18 cellular contexts compared by ENCODE assay signal in genomic region chr4:110183058-110183457, GRCh38. TPM values are rescaled to one million over a fixed set of nuclear protein-coding genes. Genes with fewer than 3 reads are reported as not detected.
DNase-seq lines count a peak whose midpoint lies in the region; ATAC-seq and TF ChIP-seq lines count a peak whose summit lies in the region.
"Had no signal": no experiment of that assay in that cellular context is flagged by ENCODE, and none has a peak within 500 bp of the region (broad histone marks: within the 10 kb centered on the region; RNA-seq: fewer than 3 reads in every experiment).

No MANE protein-coding gene starts in this region.

- no peak for ATAC-seq in left ventricle myocardium superior
- ATAC-seq: A549, HepG2 had no signal

- DNase-seq in erythroblast (lab: John Stamatoyannopoulos, UW): peak; percentile 12 to 57
- DNase-seq in left ventricle myocardium superior: no peak
- no peak for DNase-seq in transverse colon
- DNase-seq in GM10248 (ENCODE audit: extremely low spot score): no peak
- DNase-seq: AML-193; CD8-positive, alpha-beta memory T cell; COR-L47; DMS 273 treated with DMSO at 0.1 percent for 48 hours; DND-41; GOT3; H9; KG1 had no signal

- no peak for TF ChIP-seq EP300 in transverse colon (IDR thresholded peaks at IDR 0.05; ENCODE audit: low read depth)

- 89 to 93% methylated on average over 3 to 5 of the region's 5 CpGs for WGBS in transverse colon (ENCODE audit: low coverage in 1 of 2), 2 donors

- H3K36me3 ChIP-seq in BLaER1 (peaks cover 51% of the 10 kb centered on the region), HUES48 (ENCODE audit: control insufficient read depth, insufficient read depth, low read length) (peaks cover 42% of the 10 kb centered on the region), subcutaneous abdominal adipose tissue (ENCODE audit: control insufficient read depth in 5 of 5, insufficient read depth in 5 of 5, low read length in 5 of 5) (peaks cover 0 to 3% (median 0%) of the 10 kb centered on the region in 5 donors), transverse colon (no peaks in the 10 kb centered on the region)

- no peak for TF ChIP-seq POLR2A in erythroblast (IDR thresholded peaks at IDR 0.05; ENCODE audit: low read length)
- no peak for TF ChIP-seq POLR2A in transverse colon (IDR thresholded peaks at IDR 0.05)

- in situ Hi-C loops in transverse colon (cut with MboI; ENCODE audit: low pct_ligation_motif_present in 1 of 4, low pct_unique_long_range_greater_than_20kb in 1 of 4, low sequenced_read_pairs in 3 of 4): no loop called here

- no peak overlapping the region for H3K9ac ChIP-seq in BLaER1
- no peak overlapping the region for H3K9ac ChIP-seq in HUES48 (ENCODE audit: low read depth, low read length)
- H3K9ac ChIP-seq in subcutaneous abdominal adipose tissue (ENCODE audit: low read length in 5 of 5): no peak overlapping the region

- peak overlapping the region; percentile 65 for H3K4me2 ChIP-seq in BLaER1
- H3K4me2 ChIP-seq: A549 had no signal

- peaks cover 25% of the 10 kb centered on the region for H3K4me1 ChIP-seq in BLaER1
- H3K4me1 ChIP-seq in HUES48 (ENCODE audit: control insufficient read depth, insufficient read depth, low read length): peaks cover 18% of the 10 kb centered on the region
- peaks cover 0 to 22% (median 0%) of the 10 kb centered on the region in 5 donors for H3K4me1 ChIP-seq in subcutaneous abdominal adipose tissue (ENCODE audit: control insufficient read depth in 5 of 5, insufficient read depth in 5 of 5, low read length in 5 of 5)
- no peaks in the 10 kb centered on the region for H3K4me1 ChIP-seq in transverse colon

- H3K9me3 ChIP-seq in BLaER1: no peaks in the 10 kb centered on the region
- no peaks in the 10 kb centered on the region for H3K9me3 ChIP-seq in HUES48 (ENCODE audit: control insufficient read depth, insufficient read depth, low read length)
- H3K9me3 ChIP-seq in subcutaneous abdominal adipose tissue (ENCODE audit: control insufficient read depth in 5 of 5, low read length in 5 of 5): no peaks in the 10 kb centered on the region
- no peaks in the 10 kb centered on the region for H3K9me3 ChIP-seq in transverse colon
- H3K9me3 ChIP-seq: A549 had no signal

- CTCF ChIA-PET in GM10248 (lab: Yijun Ruan, JAX): interaction anchor here (1.0 kb wide), 1 partner anchor 124 kb away, joined by 3 read pairs; no protein-coding TSS in a partner anchor

- H3K27me3 ChIP-seq in BLaER1 (no peaks in the 10 kb centered on the region), HUES48 (ENCODE audit: control insufficient read depth, insufficient read depth, low read length) (no peaks in the 10 kb centered on the region), subcutaneous abdominal adipose tissue (ENCODE audit: control insufficient read depth in 5 of 5, insufficient read depth in 4 of 5, low read length in 5 of 5) (no peaks in the 10 kb centered on the region), transverse colon (no peaks in the 10 kb centered on the region)

- POLR2A ChIA-PET in GM10248 (lab: Yijun Ruan, JAX): no interaction called here

- H3K4me3 ChIP-seq in BLaER1: no peak overlapping the region
- H3K4me3 ChIP-seq in HUES48 (ENCODE audit: low read depth, low read length): no peak overlapping the region
- no peak overlapping the region for H3K4me3 ChIP-seq in subcutaneous abdominal adipose tissue (ENCODE audit: low read depth in 1 of 5, low read length in 5 of 5)
- H3K4me3 ChIP-seq in transverse colon: no peak overlapping the region
- H3K4me3 ChIP-seq: A549 had no signal

- intact Hi-C loops in left ventricle myocardium superior (cut with micrococcal nuclease): no loop called here
- intact Hi-C loops in transverse colon (cut with DNase I; ENCODE audit: low total_unique reads): no loop called here

- TF ChIP-seq CTCF in transverse colon (IDR thresholded peaks at IDR 0.05): no peak
- TF ChIP-seq CTCF in GM10248 (IDR thresholded peaks at IDR 0.05; ENCODE audit: control extremely low read depth, extremely low read depth, low read depth, missing control alignments): no peak

- peaks cover 22% of the 10 kb centered on the region for H4K20me1 ChIP-seq in BLaER1

- H3K27ac ChIP-seq in BLaER1: no peak overlapping the region
- peak overlapping the region; percentile 93 for H3K27ac ChIP-seq in HUES48 (ENCODE audit: low read depth, low read length)
- H3K27ac ChIP-seq in subcutaneous abdominal adipose tissue (ENCODE audit: low read depth, low read length): peak overlapping the region; percentile 53
- no peak overlapping the region for H3K27ac ChIP-seq in transverse colon
- H3K27ac ChIP-seq: 22Rv1, A549 had no signal

RNA-seq across cellular contexts. Expression of gene ELOVL6, which starts 15.4 kb away (rescaled TPM):
- total RNA-seq in left ventricle myocardium superior (1.0 TPM), transverse colon (10 to 100 TPM in 3 of 4 donors, 1 to 10 TPM in 1; 3.4 to 25.9 (median 11.4) TPM)

Comparison
In these comparisons a context has a peak if more than half of its experiments do, and no peak if none do; other contexts are left out.
1. H3K27ac ChIP-seq: peak in HUES48 (single experiment) and subcutaneous abdominal adipose tissue (single experiment); none in BLaER1 (single experiment) and transverse colon (0 of 4).
2. DNase-seq: peak in erythroblast (2 of 2); none in left ventricle myocardium superior (single experiment), transverse colon (single experiment) and GM10248 (single experiment).